Comparison of ENCODE assay signal across 30 cellular contexts in the genomic region with DNA sequence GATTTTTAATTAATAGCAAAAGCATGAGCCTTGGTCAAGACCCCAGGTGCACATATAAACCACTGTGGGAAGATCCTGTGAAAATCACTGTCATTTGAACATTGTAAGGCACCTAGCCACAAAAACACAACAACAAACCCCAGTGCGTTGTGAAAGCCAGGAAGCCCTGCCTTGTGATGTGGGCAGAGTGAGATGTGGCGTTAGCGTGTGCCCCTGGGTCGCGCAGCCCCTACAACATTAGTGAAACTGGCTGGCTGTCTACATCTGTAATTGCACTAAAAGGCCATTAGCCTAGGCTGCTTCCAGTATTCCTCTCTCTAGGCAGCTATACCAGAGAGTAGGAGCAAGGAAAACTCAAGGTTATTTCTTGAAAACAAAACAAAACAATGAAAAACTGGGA. TPM values are rescaled to one million over a fixed set of nuclear protein-coding genes. Genes with fewer than 3 reads are reported as not detected.
DNase-seq lines count a peak whose midpoint lies in the region; ATAC-seq and TF ChIP-seq lines count a peak whose summit lies in the region.
"Had no signal": no experiment of that assay in that cellular context is flagged by ENCODE, and none has a peak within 500 bp of the region (broad histone marks: within the 10 kb centered on the region; RNA-seq: fewer than 3 reads in every experiment).

No MANE protein-coding gene starts in this region.

- H3K36me3 Mint-ChIP-seq in immature natural killer cell: no peaks in the 10 kb centered on the region
- no peaks in the 10 kb centered on the region for H3K36me3 Mint-ChIP-seq in stimulated activated effector memory CD8-positive, alpha-beta T cell treated with anti-CD3 and anti-CD28 coated beads, Interleukin-12 subunit alpha, Interleukin-12 subunit beta, amount 100 ng/mL, for 72 hours
- H3K36me3 Mint-ChIP-seq: brain; CD4-positive, alpha-beta memory T cell had no signal

- DNase-seq in Right ventricle myocardium superior: no peak
- DNase-seq in Right ventricle myocardium inferior (ENCODE audit: missing footprints): no peak
- DNase-seq in esophagus muscularis mucosa (ENCODE audit: extremely low spot score): peak; percentile 42
- peak; percentile 44 to 55 (median 54) for DNase-seq in immature natural killer cell
- DNase-seq in stimulated activated effector memory CD8-positive, alpha-beta T cell treated with anti-CD3 and anti-CD28 coated beads, Interleukin-12 subunit alpha, Interleukin-12 subunit beta, amount 100 ng/mL, for 72 hours (ENCODE audit: low spot score in 2 of 2): no peak
- no peak for DNase-seq in activated CD8-positive, alpha-beta memory T cell treated with anti-CD3 and anti-CD28 coated beads for 24 hours
- DNase-seq in activated CD4-positive, alpha-beta T cell treated with anti-CD3 and anti-CD28 coated beads for 4 hours: no peak
- DNase-seq: activated CD4-positive, alpha-beta memory T cell treated with anti-CD3 and anti-CD28 coated beads, Interleukin-2, amount 10 ng/mL, durations not matched to agents 7 days and 5 days; activated CD4-positive, alpha-beta T cell treated with anti-CD3 and anti-CD28 coated beads for 1 hour; activated naive CD4-positive, alpha-beta T cell treated with anti-CD3 and anti-CD28 coated beads, Interleukin-2, amount 50 U/mL, for 16 hours; activated T-cell treated with anti-CD3 and anti-CD28 coated beads for 4 hours; AML-193; amniotic stem cell; CD4-positive, alpha-beta memory T cell; erythroblast; GOT3; NCI-H1092; NCI-H1694; NCI-H510A treated with DMSO at 0.1 percent for 48 hours; SHP77; sigmoid colon; stimulated activated CD4-positive, alpha-beta T cell treated with anti-CD3 and anti-CD28 coated beads, Interleukin-12 subunit alpha, Interleukin-12 subunit beta, amount 100 ng/mL, for 4 hours; stimulated activated CD4-positive, alpha-beta T cell treated with anti-CD3 and anti-CD28 coated beads, Interleukin-4, amount 100 ng/mL, for 1 hour had no signal

- intact Hi-C loops in Right ventricle myocardium superior (cut with DNase I) (no loop called here), Right ventricle myocardium inferior (cut with DNase I) (no loop called here), esophagus muscularis mucosa (cut with DNase I) (no loop called here)

- peaks cover 0 to 11% (median 9%) of the 10 kb centered on the region in 4 donors for H3K4me1 ChIP-seq in esophagus muscularis mucosa
- H3K4me1 ChIP-seq: sigmoid colon had no signal

- TF ChIP-seq CTCF in esophagus muscularis mucosa (IDR thresholded peaks at IDR 0.05): no peak

- H3K27me3 Mint-ChIP-seq in immature natural killer cell (ENCODE audit: low read depth in 3 of 3): peaks cover 6 to 16% (median 14%) of the 10 kb centered on the region in 3 donors
- H3K27me3 Mint-ChIP-seq: progenitor cell of endocrine pancreas had no signal

- H3K27ac ChIP-seq in esophagus muscularis mucosa (replicated peaks in 1 of 4): no peak overlapping the region
- H3K27ac ChIP-seq: neutrophil, sigmoid colon, tibial nerve had no signal

- no peaks in the 10 kb centered on the region for H3K9me3 Mint-ChIP-seq in immature natural killer cell
- no peaks in the 10 kb centered on the region for H3K9me3 Mint-ChIP-seq in stimulated activated effector memory CD8-positive, alpha-beta T cell treated with anti-CD3 and anti-CD28 coated beads, Interleukin-12 subunit alpha, Interleukin-12 subunit beta, amount 100 ng/mL, for 72 hours
- H3K9me3 Mint-ChIP-seq: activated CD4-positive, alpha-beta memory T cell treated with anti-CD3 and anti-CD28 coated beads, Interleukin-2, amount 10 ng/mL, durations not matched to agents 7 days and 5 days; activated T-helper 2 cell treated with anti-CD3 and anti-CD28 coated beads, Interferon-gamma antibody, Interleukin-2, Interleukin-4, amounts not matched to agents 10 μg/mL and 5 μg/mL and 100 μg/mL, durations not matched to agents 14 hours and 24 hours and 36 hours; T-helper 2 cell treated with Interferon-gamma antibody and Interleukin-4, amounts not matched to agents 5 μg/mL and 100 μg/mL, for 36 hours had no signal

- peaks cover 0 to 19% (median 0%) of the 10 kb centered on the region in 4 donors for H3K27me3 ChIP-seq in esophagus muscularis mucosa
- H3K27me3 ChIP-seq: tibial nerve had no signal

- no peak overlapping the region for H3K4me3 ChIP-seq in esophagus muscularis mucosa
- H3K4me3 ChIP-seq: sigmoid colon, tibial nerve had no signal

- TF ChIP-seq POLR2A in esophagus muscularis mucosa (IDR thresholded peaks at IDR 0.05; ENCODE audit: low read depth): no peak

- no peaks in the 10 kb centered on the region for H3K9me3 ChIP-seq in esophagus muscularis mucosa
- H3K9me3 ChIP-seq: neutrophil had no signal

- H3K4me1 Mint-ChIP-seq in immature natural killer cell: peaks cover 27 to 30% of the 10 kb centered on the region in 2 donors
- H3K4me1 Mint-ChIP-seq in stimulated activated effector memory CD8-positive, alpha-beta T cell treated with anti-CD3 and anti-CD28 coated beads, Interleukin-12 subunit alpha, Interleukin-12 subunit beta, amount 100 ng/mL, for 72 hours: no peaks in the 10 kb centered on the region
- H3K4me1 Mint-ChIP-seq: activated CD4-positive, alpha-beta memory T cell treated with anti-CD3 and anti-CD28 coated beads, Interleukin-2, amount 10 ng/mL, durations not matched to agents 7 days and 5 days had no signal

- 57% methylated on average over 5 of the region's 5 CpGs for WGBS in esophagus muscularis mucosa

- no peak for TF ChIP-seq EP300 in esophagus muscularis mucosa (IDR thresholded peaks at IDR 0.05)

- ATAC-seq in Right ventricle myocardium superior (ENCODE audit: poor library complexity): peak; percentile 29
- ATAC-seq in Right ventricle myocardium inferior: no peak
- ATAC-seq in stimulated activated effector memory CD8-positive, alpha-beta T cell treated with anti-CD3 and anti-CD28 coated beads, Interleukin-12 subunit alpha, Interleukin-12 subunit beta, amount 100 ng/mL, for 72 hours: peak; percentile 15
- no peak for ATAC-seq in HG03097 (IDR thresholded peaks at IDR 0.05; ENCODE audit: low FRiP score, unreplicated experiment)

- H3K27ac Mint-ChIP-seq in immature natural killer cell: peak overlapping the region in 3 of 6 donors; percentile 47 to 83 (median 70)
- H3K27ac Mint-ChIP-seq in stimulated activated effector memory CD8-positive, alpha-beta T cell treated with anti-CD3 and anti-CD28 coated beads, Interleukin-12 subunit alpha, Interleukin-12 subunit beta, amount 100 ng/mL, for 72 hours: no peak overlapping the region
- H3K27ac Mint-ChIP-seq: activated CD4-positive, alpha-beta memory T cell treated with anti-CD3 and anti-CD28 coated beads, Interleukin-2, amount 10 ng/mL, durations not matched to agents 7 days and 5 days; activated T-helper 2 cell treated with anti-CD3 and anti-CD28 coated beads, Interferon-gamma antibody, Interleukin-2, Interleukin-4, amounts not matched to agents 10 μg/mL and 5 μg/mL and 100 μg/mL, durations not matched to agents 14 hours and 24 hours and 36 hours; CD4-positive, alpha-beta memory T cell; T-helper 2 cell treated with Interferon-gamma antibody and Interleukin-4, amounts not matched to agents 5 μg/mL and 100 μg/mL, for 36 hours had no signal

- H3K36me3 ChIP-seq in esophagus muscularis mucosa: no peaks in the 10 kb centered on the region
- H3K36me3 ChIP-seq: neutrophil, sigmoid colon, tibial nerve had no signal

- peak overlapping the region; percentile 40 to 78 (median 70) for H3K4me3 Mint-ChIP-seq in immature natural killer cell
- H3K4me3 Mint-ChIP-seq in stimulated activated effector memory CD8-positive, alpha-beta T cell treated with anti-CD3 and anti-CD28 coated beads, Interleukin-12 subunit alpha, Interleukin-12 subunit beta, amount 100 ng/mL, for 72 hours: no peak overlapping the region
- H3K4me3 Mint-ChIP-seq: activated CD4-positive, alpha-beta memory T cell treated with anti-CD3 and anti-CD28 coated beads, Interleukin-2, amount 10 ng/mL, durations not matched to agents 7 days and 5 days; CD4-positive, alpha-beta memory T cell; T-helper 2 cell treated with Interferon-gamma antibody and Interleukin-4, amounts not matched to agents 5 μg/mL and 100 μg/mL, for 36 hours had no signal

RNA-seq across cellular contexts. Expression of gene PDZD2, which starts 21.1 kb away (rescaled TPM):
- total RNA-seq in Right ventricle myocardium superior (81.5 TPM), Right ventricle myocardium inferior (59.4 TPM), esophagus muscularis mucosa (10 to 100 TPM; 10.2 to 15.0 (median 12.2) TPM)
- under 1 TPM in 1 of 3 donors, not detected in 2; 0.37 TPM for polyA plus RNA-seq in immature natural killer cell
- total RNA-seq: activated CD4-positive, alpha-beta memory T cell treated with anti-CD3 and anti-CD28 coated beads, Interleukin-2, amount 10 ng/mL, durations not matched to agents 7 days and 5 days had no signal

Comparison
In these comparisons a context has a peak if more than half of its experiments do, and no peak if none do; other contexts are left out.
1. ATAC-seq: peak in Right ventricle myocardium superior (single experiment) and stimulated activated effector memory CD8-positive, alpha-beta T cell treated with anti-CD3 and anti-CD28 coated beads, Interleukin-12 subunit alpha, Interleukin-12 subunit beta, amount 100 ng/mL, for 72 hours (single experiment); none in Right ventricle myocardium inferior (single experiment) and HG03097 (single experiment).
2. DNase-seq: peak in esophagus muscularis mucosa (single experiment) and immature natural killer cell (3 of 3); none in Right ventricle myocardium superior (single experiment), Right ventricle myocardium inferior (single experiment), stimulated activated effector memory CD8-positive, alpha-beta T cell treated with anti-CD3 and anti-CD28 coated beads, Interleukin-12 subunit alpha, Interleukin-12 subunit beta, amount 100 ng/mL, for 72 hours (0 of 2), activated CD8-positive, alpha-beta memory T cell treated with anti-CD3 and anti-CD28 coated beads for 24 hours (single experiment) and activated CD4-positive, alpha-beta T cell treated with anti-CD3 and anti-CD28 coated beads for 4 hours (0 of 2).